Comparison of ENCODE assay signal across 16 cellular contexts in genomic region chr11:113831314-113831713, GRCh38. TPM values are rescaled to one million over a fixed set of nuclear protein-coding genes. Genes with fewer than 3 reads are reported as not detected.
DNase-seq lines count a peak whose midpoint lies in the region; ATAC-seq, FAIRE-seq and TF ChIP-seq lines count a peak whose summit lies in the region.
"Had no signal": no experiment of that assay in that cellular context is flagged by ENCODE, and none has a peak within 500 bp of the region (broad histone marks: within the 10 kb centered on the region; RNA-seq: fewer than 3 reads in every experiment).

No MANE protein-coding gene starts in this region.

- CTCF ChIA-PET in GM12878 (lab: Yijun Ruan, JAX) = interaction anchor here (2.6 kb wide), 1 partner anchor 25 kb away, joined by 7 read pairs; no protein-coding TSS in a partner anchor

- no peak for TF ChIP-seq POLR2A in GM12878 (IDR thresholded peaks at IDR 0.05; ENCODE audit: low read depth, low read length)

- H3K79me2 ChIP-seq in GM12878 (ENCODE audit: control insufficient read depth, insufficient read depth, low read length) = no peaks in the 10 kb centered on the region

- peak; percentile 27 for DNase-seq in GM12878 (ENCODE audit: low read depth, low spot score)
- DNase-seq in activated naive CD4-positive, alpha-beta T cell treated with anti-CD3 and anti-CD28 coated beads, Interleukin-2, amount 50 U/mL, for 16 hours = no peak
- DNase-seq in COLO668 (lab: John Stamatoyannopoulos, UW; ENCODE audit: unreplicated experiment) = no peak
- no peak for DNase-seq in NCI-H510A treated with DMSO at 0.1 percent for 48 hours (lab: John Stamatoyannopoulos, UW)
- DNase-seq in activated effector memory CD4-positive, alpha-beta T cell treated with Interleukin-2 at 50 U/mL for 16 hours = no peak
- DNase-seq: Calu3, NCI-H1092 treated with DMSO at 0.1 percent for 48 hours, nephron progenitor cell, PC-9 had no signal

- H3K36me3 ChIP-seq in GM12878 (ENCODE audit: control insufficient read depth in 2 of 2, insufficient read depth in 2 of 2, low read length in 1 of 2) = peaks cover 1 to 13% of the 10 kb centered on the region in 2 experiments; a peak in 3 of 4 replicates

- WGBS in GM12878 (ENCODE audit: insufficient coverage, insufficient replicate concordance, low lambda C conversion rate, missing lambda C conversion rate) = 1% methylated on average over 4 of the region's 4 CpGs

- ATAC-seq in GM18861 (IDR thresholded peaks at IDR 0.05; ENCODE audit: unreplicated experiment) (peak; percentile 68), GM21381 (IDR thresholded peaks at IDR 0.05; ENCODE audit: unreplicated experiment) (peak; percentile 99), HG03060 (IDR thresholded peaks at IDR 0.05; ENCODE audit: low read depth, unreplicated experiment) (peak; percentile 89), GM12878 (peak; percentile 95)

- no peaks in the 10 kb centered on the region for H3K9me3 ChIP-seq in GM12878 (replicated peaks; ENCODE audit: control insufficient read depth, insufficient read depth, low read length)

- H3K27me3 ChIP-seq in GM12878 (replicated peaks in 1 of 2; ENCODE audit: control insufficient read depth in 2 of 2, insufficient read depth in 2 of 2, low read length in 1 of 2) = no peaks in the 10 kb centered on the region

- no TSS peak for BruUV-seq in GM12878 (replicated peaks; lab: Mats Ljungman, UMichigan)

- H3K4me2 ChIP-seq in GM12878 (ENCODE audit: control insufficient read depth, insufficient read depth) = peak overlapping the region; percentile 51
- H3K4me2 ChIP-seq: PC-9 had no signal

- H3K4me1 ChIP-seq in GM12878 (ENCODE audit: control insufficient read depth, insufficient read depth, low read length) = peaks cover 8% of the 10 kb centered on the region

- no peak for TF ChIP-seq RAD21 in GM12878 (IDR thresholded peaks at IDR 0.05; ENCODE audit: insufficient read depth, low read depth, low read length)

- in situ Hi-C loops in GM12878 (cut with MboI) = no loop called here

- RAD21 ChIA-PET in GM12878 (lab: Charles Lee; ENCODE audit: unreplicated experiment) = interaction anchor here (1.1 kb wide), 1 partner anchor 44 kb away, joined by 3 read pairs; the partner anchor contains the start of gene USP28

- no peak overlapping the region for H3K9ac ChIP-seq in GM12878 (ENCODE audit: control insufficient read depth, insufficient read depth, low read length)

- SMC1A ChIA-PET in GM12878 (lab: Charles Lee; ENCODE audit: uncharacterized antibody, unreplicated experiment) = interaction anchor here (0.6 to 2.1 kb wide), 3 partner anchors 24 to 57 kb away, joined by 3 to 7 read pairs (median 4); no protein-coding TSS in a partner anchor

- no peaks in the 10 kb centered on the region for H4K20me1 ChIP-seq in GM12878 (ENCODE audit: control insufficient read depth, insufficient read depth)

- POLR2A ChIA-PET in GM12878 (lab: Charles Lee) = no interaction called here

- no peak for TF ChIP-seq CTCF in GM12878 (IDR thresholded peaks at IDR 0.05 in 2 of 3, conservative IDR thresholded peaks at IDR 0.05 in 1 of 3; ENCODE audit: control insufficient read depth in 2 of 3, extremely low read depth in 1 of 3, insufficient read depth in 1 of 3, low read depth in 3 of 3, low read length in 3 of 3)

- no peak overlapping the region for H2AFZ ChIP-seq in GM12878 (ENCODE audit: control insufficient read depth, low read depth, low read length)
- H2AFZ ChIP-seq: PC-9 had no signal

- H3K4me3 ChIP-seq in GM12878 = no peak overlapping the region
- H3K4me3 ChIP-seq: PC-9 had no signal

- TF ChIP-seq EP300 in GM12878 (IDR thresholded peaks at IDR 0.05; ENCODE audit: borderline replicate concordance in 1 of 2, control insufficient read depth in 1 of 2, low read depth in 2 of 2, low read length in 2 of 2) = no peak

- intact Hi-C loops in GM12878 (cut with micrococcal nuclease; ENCODE audit: unreplicated experiment) = no loop called here

- peak; percentile 87 for FAIRE-seq in GM12878 (lab: Jason Lieb, UNC)
- FAIRE-seq: H54 had no signal

- peak overlapping the region; percentile 26; the same call in 1 of the 2 replicates for H3K27ac ChIP-seq in GM12878 (ENCODE audit: control insufficient read depth, insufficient read depth)
- H3K27ac ChIP-seq: PC-9, VCaP had no signal

TF ChIP-seq in GM12878, 131 proteins besides CTCF, POLR2A, EP300 and RAD21 (continues in another document):
- 0 out of 2 replicates have a peak, but pooled peaks have one; percentile 19 for TF ChIP-seq IRF4 (IDR thresholded peaks at IDR 0.05; ENCODE audit: low read depth, low read length)
- no peak for TF ChIP-seq TCF12 (IDR thresholded peaks at IDR 0.05; ENCODE audit: low read depth, low read length)
- no peak for TF ChIP-seq RFX5 (IDR thresholded peaks at IDR 0.05; ENCODE audit: low read depth, low read length)
- TF ChIP-seq RBBP5 (conservative IDR thresholded peaks at IDR 0.05) = no peak
- 0 out of 2 replicates have a peak, but pooled peaks have one; percentile 26 for TF ChIP-seq RUNX3 (IDR thresholded peaks at IDR 0.05; ENCODE audit: low read length)

RNA-seq across cellular contexts. Expression of gene USP28, which starts 44.1 kb away (rescaled TPM):
- 84.4 and 98.0 TPM in 2 replicates for total RNA-seq in GM12878 (2013; cell fraction: nucleolus; rRNA removed)
- total RNA-seq in GM12878 (2014; rRNA removed) = 18.5 and 27.3 TPM in 2 replicates
- 24.9 and 27.0 TPM in 2 replicates for total RNA-seq in GM12878 (2014; rRNA removed; fragmentation: Illumina TruSeq; extraction: Trizol)
- total RNA-seq in GM12878 (2021) = 20.5 and 20.9 TPM in 2 replicates
- polyA plus RNA-seq in GM12878 (2011; ENCODE audit: low read depth) = 18.7 TPM
- polyA plus RNA-seq in GM12878 (2011; rRNA removed) = 57.2 and 60.4 TPM in 2 replicates
- 32.9 and 39.9 TPM in 2 replicates for polyA plus RNA-seq in GM12878 (2011; cell fraction: cytosol; rRNA removed)
- polyA plus RNA-seq in GM12878 (2011; cell fraction: nucleus; rRNA removed) = 64.3 and 64.7 TPM in 2 replicates
- polyA plus RNA-seq in GM12878 (2012) = 17.7 and 24.8 TPM in 2 replicates
- 36.3 and 40.7 TPM in 2 replicates for polyA plus RNA-seq in GM12878 (2014; fragmentation: Illumina TruSeq; extraction: Trizol)
- 1 to 10 TPM; 2.8 to 4.0 TPM for polyA plus RNA-seq in GM12878 (2014; fragmentation: Nextera tagmentation; extraction: Ambion mirVana)
- 22.5 and 22.6 TPM in 2 replicates for polyA plus RNA-seq in GM12878 (2014; rRNA removed)
- polyA plus RNA-seq in GM12878 (2016; fragmentation: Nextera tagmentation; extraction: Ambion mirVana) = 10 to 100 TPM; 25.5 to 26.7 TPM
- polyA minus RNA-seq in GM12878 (2011; rRNA and poly(A)+ RNA removed) = 51.4 and 65.1 TPM in 2 replicates
- 18.3 and 23.8 TPM in 2 replicates for polyA minus RNA-seq in GM12878 (2011; cell fraction: cytosol; rRNA and poly(A)+ RNA removed)
- polyA minus RNA-seq in GM12878 (2011; cell fraction: nucleus; rRNA and poly(A)+ RNA removed) = 19.7 and 26.1 TPM in 2 replicates

RNA-seq across cellular contexts. Expression of gene CLDN25, which starts 51.7 kb away (rescaled TPM):
- not detected in 2 replicates for total RNA-seq in GM12878 (2013; cell fraction: nucleolus; rRNA removed)
- total RNA-seq in GM12878 (2014; rRNA removed) = not detected in 2 replicates
- total RNA-seq in GM12878 (2014; rRNA removed; fragmentation: Illumina TruSeq; extraction: Trizol) = not detected in 2 replicates
- total RNA-seq in GM12878 (2021) = not detected in 2 replicates
- polyA plus RNA-seq in GM12878 (2011; ENCODE audit: low read depth) = not detected
- not detected in 2 replicates for polyA plus RNA-seq in GM12878 (2011; rRNA removed)
- polyA plus RNA-seq in GM12878 (2011; cell fraction: cytosol; rRNA removed) = not detected in 2 replicates
- polyA plus RNA-seq in GM12878 (2011; cell fraction: nucleus; rRNA removed) = not detected in 2 replicates
- not detected in 2 replicates for polyA plus RNA-seq in GM12878 (2012)
- polyA plus RNA-seq in GM12878 (2014; fragmentation: Illumina TruSeq; extraction: Trizol) = not detected in 2 replicates
- polyA plus RNA-seq in GM12878 (2014; fragmentation: Nextera tagmentation; extraction: Ambion mirVana) = not detected
- polyA plus RNA-seq in GM12878 (2014; rRNA removed) = not detected in 2 replicates
- not detected for polyA plus RNA-seq in GM12878 (2016; fragmentation: Nextera tagmentation; extraction: Ambion mirVana)
- polyA minus RNA-seq in GM12878 (2011; rRNA and poly(A)+ RNA removed) = not detected in 2 replicates
- not detected in 2 replicates for polyA minus RNA-seq in GM12878 (2011; cell fraction: cytosol; rRNA and poly(A)+ RNA removed)
- polyA minus RNA-seq in GM12878 (2011; cell fraction: nucleus; rRNA and poly(A)+ RNA removed) = not detected in 2 replicates
- total RNA-seq: Calu3, PC-9, subcutaneous adipose tissue had no signal
- polyA plus RNA-seq: adipose tissue had no signal

RNA-seq across cellular contexts. Expression of gene ZW10, which starts 57.8 kb away (rescaled TPM):
- 18.3 and 20.0 TPM in 2 replicates for total RNA-seq in GM12878 (2013; cell fraction: nucleolus; rRNA removed)
- total RNA-seq in GM12878 (2014; rRNA removed) (18.9 and 20.4 TPM in 2 replicates), GM12878 (2014; rRNA removed; fragmentation: Illumina TruSeq; extraction: Trizol) (21.7 and 23.3 TPM in 2 replicates), GM12878 (2021) (14.4 and 14.7 TPM in 2 replicates)
- 6.8 TPM for polyA plus RNA-seq in GM12878 (2011; ENCODE audit: low read depth)
- polyA plus RNA-seq in GM12878 (2011; rRNA removed) (15.6 and 17.7 TPM in 2 replicates), GM12878 (2014; fragmentation: Illumina TruSeq; extraction: Trizol) (20.6 and 23.6 TPM in 2 replicates), GM12878 (2014; fragmentation: Nextera tagmentation; extraction: Ambion mirVana) (1 to 10 TPM; 5.4 to 8.6 TPM), GM12878 (2014; rRNA removed) (11.4 and 13.7 TPM in 2 replicates), GM12878 (2016; fragmentation: Nextera tagmentation; extraction: Ambion mirVana) (10 to 100 TPM; 31.8 to 32.0 TPM)
- polyA plus RNA-seq in GM12878 (2011; cell fraction: cytosol; rRNA removed) = 8.5 and 8.7 TPM in 2 replicates
- 7.9 and 8.8 TPM in 2 replicates for polyA plus RNA-seq in GM12878 (2011; cell fraction: nucleus; rRNA removed)
- 6.4 and 8.8 TPM in 2 replicates for polyA plus RNA-seq in GM12878 (2012)
- polyA minus RNA-seq in GM12878 (2011; rRNA and poly(A)+ RNA removed) = 14.0 and 15.1 TPM in 2 replicates
- 5.7 and 6.3 TPM in 2 replicates for polyA minus RNA-seq in GM12878 (2011; cell fraction: cytosol; rRNA and poly(A)+ RNA removed)
- 10.5 and 11.1 TPM in 2 replicates for polyA minus RNA-seq in GM12878 (2011; cell fraction: nucleus; rRNA and poly(A)+ RNA removed)
